28 cellular contexts compared by ENCODE assay signal in the genomic region with DNA sequence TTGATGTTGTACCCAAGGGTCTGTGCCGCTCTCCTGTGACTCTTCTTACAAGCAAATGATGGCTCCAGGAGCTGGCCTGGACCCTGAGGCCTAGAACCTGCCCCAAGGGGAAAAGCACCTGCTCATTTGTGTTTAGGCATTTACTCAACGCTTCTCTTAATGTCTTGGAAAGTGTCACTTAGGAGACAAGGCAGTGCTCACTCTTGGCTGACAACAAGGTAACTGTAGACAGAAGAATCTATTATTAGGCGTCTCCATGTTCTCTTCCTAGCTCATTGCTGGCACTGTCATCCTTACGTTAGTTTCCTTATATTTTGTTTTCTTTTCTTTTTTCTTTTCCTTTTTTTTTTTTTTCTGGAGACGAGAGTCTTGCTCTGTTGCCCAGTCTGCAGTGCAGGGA.
"Had no signal": no experiment of that assay in that cellular context is flagged by ENCODE, and none has a peak within 500 bp of the region (broad histone marks: within the 10 kb centered on the region; RNA-seq: fewer than 3 reads in every experiment).

No MANE protein-coding gene starts in this region.

- H3K9me3 ChIP-seq: adrenal gland had no signal

- H3K27me3 ChIP-seq: adrenal gland had no signal

- ATAC-seq: activated T-helper 17 cell treated with anti-CD3 and anti-CD28 coated beads, Interleukin-2, amount 50 U/mL, for 72 hours; Panc1; T-helper 17 cell had no signal

- H3K4me1 Mint-ChIP-seq: activated B cell treated with CpG ODN at 0.5 μM for 24 hours; activated CD4-positive, alpha-beta T cell treated with anti-CD3 and anti-CD28 coated beads, Interleukin-2, amount 10 ng/mL, durations not matched to agents 7 days and 5 days; activated naive CD4-positive, alpha-beta T cell treated with anti-CD3 and anti-CD28 coated beads, Interleukin-2, amount 10 ng/mL, durations not matched to agents 7 days and 5 days; activated naive CD8-positive, alpha-beta T cell treated with anti-CD3 and anti-CD28 coated beads, Interleukin-2, amount 10 ng/mL, durations not matched to agents 7 days and 5 days; activated T-helper 17 cell treated with anti-CD3 and anti-CD28 coated beads, Interleukin-2, amount 50 U/mL, for 72 hours had no signal

- H3K27ac ChIP-seq: adrenal gland had no signal

- H3K4me3 Mint-ChIP-seq: activated B cell treated with CpG ODN at 0.5 μM for 24 hours; activated CD4-positive, alpha-beta memory T cell treated with anti-CD3 and anti-CD28 coated beads for 36 hours; activated CD4-positive, alpha-beta T cell treated with anti-CD3 and anti-CD28 coated beads, Interleukin-2, amount 10 ng/mL, durations not matched to agents 7 days and 5 days; activated naive CD4-positive, alpha-beta T cell treated with anti-CD3 and anti-CD28 coated beads, Interleukin-2, amount 10 ng/mL, durations not matched to agents 7 days and 5 days; activated naive CD8-positive, alpha-beta T cell treated with anti-CD3 and anti-CD28 coated beads, Interleukin-2, amount 10 ng/mL, durations not matched to agents 7 days and 5 days; activated T-helper 17 cell treated with anti-CD3 and anti-CD28 coated beads, Interleukin-2, amount 50 U/mL, for 72 hours; T-helper 17 cell had no signal

- H3K36me3 ChIP-seq: adrenal gland had no signal

- H3K4me3 ChIP-seq: adrenal gland had no signal

- DNase-seq: activated B cell treated with CpG ODN at 0.5 μM for 24 hours; activated CD4-positive, alpha-beta memory T cell treated with anti-CD3 and anti-CD28 coated beads for 36 hours; activated CD4-positive, alpha-beta T cell treated with anti-CD3 and anti-CD28 coated beads for 1 hour; activated CD4-positive, alpha-beta T cell treated with anti-CD3 and anti-CD28 coated beads, Interleukin-2, amount 10 ng/mL, durations not matched to agents 7 days and 5 days; activated CD8-positive, alpha-beta memory T cell treated with anti-CD3 and anti-CD28 coated beads for 24 hours; activated gamma-delta T cell; activated naive CD4-positive, alpha-beta T cell treated with anti-CD3 and anti-CD28 coated beads, Interleukin-2, amount 10 ng/mL, durations not matched to agents 7 days and 5 days; activated naive CD8-positive, alpha-beta T cell treated with anti-CD3 and anti-CD28 coated beads, Interleukin-2, amount 10 ng/mL, durations not matched to agents 7 days and 5 days; activated T-cell treated with anti-CD3 and anti-CD28 coated beads for 4 hours; activated T-cell treated with anti-CD3 and anti-CD28 coated beads, Interleukin-2, amount 50 U/mL, for 48 hours; adrenal gland; anterior cingulate cortex; IMR-90; Kasumi-1; KBM-7; NCI-H1105 treated with DMSO at 0.1 percent for 48 hours; NCI-H1436 treated with DMSO at 0.1 percent for 48 hours; NCI-H187; NCI-H2081; NCI-H510A treated with DMSO at 0.1 percent for 48 hours; NCI-H69; NK-92 treated with Interleukin-12 subunit alpha and Interleukin-12 subunit beta, amount 100 ng/mL, for 24 hours; OCI-M1; SHP77 treated with DMSO at 0.1 percent for 48 hours; T-helper 17 cell; T1000 had no signal

- H3K9me3 Mint-ChIP-seq: activated B cell treated with CpG ODN at 0.5 μM for 24 hours; activated naive CD8-positive, alpha-beta T cell treated with anti-CD3 and anti-CD28 coated beads, Interleukin-2, amount 10 ng/mL, durations not matched to agents 7 days and 5 days; activated T-helper 17 cell treated with anti-CD3 and anti-CD28 coated beads, Interleukin-2, amount 50 U/mL, for 72 hours had no signal

- H3K27me3 Mint-ChIP-seq: activated B cell treated with CpG ODN at 0.5 μM for 24 hours; activated CD4-positive, alpha-beta memory T cell treated with anti-CD3 and anti-CD28 coated beads for 36 hours; activated CD4-positive, alpha-beta T cell treated with anti-CD3 and anti-CD28 coated beads, Interleukin-2, amount 10 ng/mL, durations not matched to agents 7 days and 5 days; activated naive CD4-positive, alpha-beta T cell treated with anti-CD3 and anti-CD28 coated beads, Interleukin-2, amount 10 ng/mL, durations not matched to agents 7 days and 5 days; activated naive CD8-positive, alpha-beta T cell treated with anti-CD3 and anti-CD28 coated beads, Interleukin-2, amount 10 ng/mL, durations not matched to agents 7 days and 5 days; activated T-helper 17 cell treated with anti-CD3 and anti-CD28 coated beads, Interleukin-2, amount 50 U/mL, for 72 hours; T-helper 17 cell had no signal

- H3K4me1 ChIP-seq: adrenal gland had no signal

- H3K27ac Mint-ChIP-seq: activated B cell treated with CpG ODN at 0.5 μM for 24 hours; activated CD4-positive, alpha-beta memory T cell treated with anti-CD3 and anti-CD28 coated beads for 36 hours; activated CD4-positive, alpha-beta T cell treated with anti-CD3 and anti-CD28 coated beads, Interleukin-2, amount 10 ng/mL, durations not matched to agents 7 days and 5 days; activated naive CD4-positive, alpha-beta T cell treated with anti-CD3 and anti-CD28 coated beads, Interleukin-2, amount 10 ng/mL, durations not matched to agents 7 days and 5 days; activated naive CD8-positive, alpha-beta T cell treated with anti-CD3 and anti-CD28 coated beads, Interleukin-2, amount 10 ng/mL, durations not matched to agents 7 days and 5 days; activated T-helper 17 cell treated with anti-CD3 and anti-CD28 coated beads, Interleukin-2, amount 50 U/mL, for 72 hours; T-helper 17 cell had no signal
